26 cellular contexts compared by ENCODE assay signal in the genomic region with DNA sequence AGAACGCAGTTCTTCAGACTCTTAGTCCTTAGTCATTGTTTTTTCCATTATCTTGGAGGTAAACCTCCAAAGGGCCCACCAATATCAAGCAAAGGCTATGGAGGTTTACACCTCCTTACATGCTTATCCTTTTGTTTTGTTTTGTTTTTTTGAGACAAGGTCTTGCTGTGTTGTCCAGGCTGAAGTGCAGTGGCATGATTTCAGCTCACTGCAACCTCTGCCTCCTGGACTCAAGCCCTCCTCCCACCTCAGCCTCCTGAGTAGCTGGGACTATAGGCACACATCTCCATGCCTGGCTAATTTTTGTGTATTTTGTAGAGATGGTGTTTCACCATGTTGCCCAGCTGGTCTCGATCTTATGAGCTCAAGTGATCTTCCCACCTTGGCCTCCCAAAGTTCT. TPM values are rescaled to one million over a fixed set of nuclear protein-coding genes. Genes with fewer than 3 reads are reported as not detected.
"Had no signal": no experiment of that assay in that cellular context is flagged by ENCODE, and none has a peak within 500 bp of the region (broad histone marks: within the 10 kb centered on the region; RNA-seq: fewer than 3 reads in every experiment).

No MANE protein-coding gene starts in this region.

- H3K9me3 ChIP-seq: lower lobe of right lung, pancreas, right atrium auricular region, sigmoid colon, spleen, suprapubic skin, thoracic aorta, tibial artery, upper lobe of right lung had no signal

- DNase-seq: hippocampal formation; kidney glomerular epithelial cell; left cardiac atrium; left ventricle myocardium superior; lower lobe of right lung; mesendoderm; naive thymus-derived CD4-positive, alpha-beta T cell; nucleus accumbens; pancreas; sigmoid colon; small intestine; spleen; stimulated activated CD4-positive, alpha-beta T cell treated with anti-CD3 and anti-CD28 coated beads, Interleukin-4, amount 100 ng/mL, for 24 hours; stimulated activated naive CD4-positive, alpha-beta T cell; tibial artery; trophoblast cell; upper lobe of right lung had no signal

- FAIRE-seq: keratinocyte, pancreas, small intestine, urothelium cell line had no signal

- H3K36me3 ChIP-seq: lower lobe of right lung, pancreas, right atrium auricular region, sigmoid colon, spleen, suprapubic skin, thoracic aorta, tibial artery, upper lobe of right lung had no signal

- ATAC-seq: left cardiac atrium; left ventricle myocardium superior; lower lobe of right lung; naive thymus-derived CD4-positive, alpha-beta T cell; natural killer cell treated with Interleukin-12 subunit alpha and Interleukin-12 subunit beta and Interleukin-15 and Interleukin-18, amount 100 ng/mL, for 72 hours; pancreas; stimulated activated effector memory CD8-positive, alpha-beta T cell treated with anti-CD3 and anti-CD28 coated beads, Interleukin-12 subunit alpha, Interleukin-12 subunit beta, amount 100 ng/mL, for 72 hours; upper lobe of right lung had no signal

- H3K4me1 Mint-ChIP-seq: stimulated activated effector memory CD8-positive, alpha-beta T cell treated with anti-CD3 and anti-CD28 coated beads, Interleukin-12 subunit alpha, Interleukin-12 subunit beta, amount 100 ng/mL, for 72 hours had no signal

- H3K4me3 ChIP-seq: lower lobe of right lung, pancreas, right atrium auricular region, sigmoid colon, spleen, suprapubic skin, thoracic aorta, tibial artery, upper lobe of right lung had no signal

- H3K27me3 ChIP-seq: pancreas, right atrium auricular region, sigmoid colon, spleen, suprapubic skin, tibial artery, upper lobe of right lung had no signal

- H3K4me1 ChIP-seq: lower lobe of right lung, pancreas, right atrium auricular region, sigmoid colon, spleen, suprapubic skin, tibial artery, upper lobe of right lung had no signal

- H3K36me3 Mint-ChIP-seq: mesothelial cell of epicardium; naive thymus-derived CD4-positive, alpha-beta T cell; natural killer cell treated with Interleukin-12 subunit alpha and Interleukin-12 subunit beta and Interleukin-15 and Interleukin-18, amount 100 ng/mL, for 72 hours; stimulated activated effector memory CD8-positive, alpha-beta T cell treated with anti-CD3 and anti-CD28 coated beads, Interleukin-12 subunit alpha, Interleukin-12 subunit beta, amount 100 ng/mL, for 72 hours had no signal

- H3K27ac Mint-ChIP-seq: naive thymus-derived CD4-positive, alpha-beta T cell; natural killer cell treated with Interleukin-12 subunit alpha and Interleukin-12 subunit beta and Interleukin-15 and Interleukin-18, amount 100 ng/mL, for 72 hours; stimulated activated effector memory CD8-positive, alpha-beta T cell treated with anti-CD3 and anti-CD28 coated beads, Interleukin-12 subunit alpha, Interleukin-12 subunit beta, amount 100 ng/mL, for 72 hours; stimulated activated naive CD8-positive, alpha-beta T cell treated with anti-CD3 and anti-CD28 coated beads, Interleukin-15, Interleukin-2, amounts not matched to agents 100 ng/mL and 50 ng/mL, for 24 hours had no signal

- H3K27ac ChIP-seq: lower lobe of right lung, pancreas, right atrium auricular region, suprapubic skin, thoracic aorta, tibial artery, upper lobe of right lung had no signal

- H3K9me3 Mint-ChIP-seq: naive thymus-derived CD4-positive, alpha-beta T cell; natural killer cell treated with Interleukin-12 subunit alpha and Interleukin-12 subunit beta and Interleukin-15 and Interleukin-18, amount 100 ng/mL, for 72 hours; stimulated activated effector memory CD8-positive, alpha-beta T cell treated with anti-CD3 and anti-CD28 coated beads, Interleukin-12 subunit alpha, Interleukin-12 subunit beta, amount 100 ng/mL, for 72 hours; stimulated activated naive CD8-positive, alpha-beta T cell treated with anti-CD3 and anti-CD28 coated beads, Interleukin-15, Interleukin-2, amounts not matched to agents 100 ng/mL and 50 ng/mL, for 24 hours had no signal

- H3K27me3 Mint-ChIP-seq: stimulated activated naive CD8-positive, alpha-beta T cell treated with anti-CD3 and anti-CD28 coated beads, Interleukin-15, Interleukin-2, amounts not matched to agents 100 ng/mL and 50 ng/mL, for 24 hours had no signal

- H3K4me3 Mint-ChIP-seq: mesothelial cell of epicardium; naive thymus-derived CD4-positive, alpha-beta T cell; natural killer cell treated with Interleukin-12 subunit alpha and Interleukin-12 subunit beta and Interleukin-15 and Interleukin-18, amount 100 ng/mL, for 72 hours; stimulated activated effector memory CD8-positive, alpha-beta T cell treated with anti-CD3 and anti-CD28 coated beads, Interleukin-12 subunit alpha, Interleukin-12 subunit beta, amount 100 ng/mL, for 72 hours; stimulated activated naive CD8-positive, alpha-beta T cell treated with anti-CD3 and anti-CD28 coated beads, Interleukin-15, Interleukin-2, amounts not matched to agents 100 ng/mL and 50 ng/mL, for 24 hours had no signal

RNA-seq across cellular contexts. Expression of gene ADGRG6, which starts 26.3 kb away (rescaled TPM):
- total RNA-seq: natural killer cell treated with Interleukin-12 subunit alpha and Interleukin-12 subunit beta and Interleukin-15 and Interleukin-18, amount 100 ng/mL, for 72 hours had no signal
